19 cellular contexts compared by ENCODE assay signal in the genomic region with DNA sequence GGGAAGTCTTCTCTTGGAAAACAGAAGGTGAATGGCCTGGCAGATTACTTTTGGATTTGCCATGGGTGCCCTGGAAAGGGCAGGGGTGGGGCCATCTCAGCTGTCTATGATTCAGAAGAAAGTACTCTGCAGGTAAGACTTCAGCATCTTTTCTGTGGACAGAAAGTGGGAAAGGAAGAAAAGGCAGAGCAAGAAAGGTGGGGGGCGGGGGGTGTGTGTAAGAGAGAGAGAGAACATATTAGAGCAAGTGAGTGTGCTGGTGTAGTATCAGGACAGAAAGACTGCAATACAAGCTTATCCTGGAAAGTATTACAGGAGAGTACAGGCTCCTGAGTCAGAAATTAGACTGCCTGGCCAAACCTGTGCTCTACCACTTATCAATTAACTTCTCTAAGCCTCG. TPM values are rescaled to one million over a fixed set of nuclear protein-coding genes. Genes with fewer than 3 reads are reported as not detected.
DNase-seq lines count a peak whose midpoint lies in the region; ATAC-seq and TF ChIP-seq lines count a peak whose summit lies in the region.
"Had no signal": no experiment of that assay in that cellular context is flagged by ENCODE, and none has a peak within 500 bp of the region (broad histone marks: within the 10 kb centered on the region; RNA-seq: fewer than 3 reads in every experiment).

No MANE protein-coding gene starts in this region.

- TF ChIP-seq CTCF in mammary epithelial cell (conservative IDR thresholded peaks at IDR 0.05 in 1 of 2, IDR thresholded peaks at IDR 0.05 in 1 of 2; ENCODE audit: extremely low read depth in 1 of 2, insufficient read depth in 1 of 2, low read depth in 1 of 2, low read length in 2 of 2) = no peak
- TF ChIP-seq CTCF in MCF 10A (IDR thresholded peaks at IDR 0.05; ENCODE audit: unreplicated experiment) = no peak

- CTCF ChIA-PET in activated CD4-positive, alpha-beta T cell treated with anti-CD3 and anti-CD28 coated beads for 36 hours (lab: Charles Lee) = interaction anchor here (0.9 to 21.0 kb wide), 5 partner anchors 6 to 39 kb away, joined by 3 to 515 read pairs (median 10); a partner anchor contains a TSS
- CTCF ChIA-PET in mammary epithelial cell (lab: Charles Lee; ENCODE audit: low non-redundant PET) = interaction anchor here (0.6 kb wide), 1 partner anchor 8 kb away, joined by 10 read pairs; no protein-coding TSS in a partner anchor
- CTCF ChIA-PET in MCF 10A (lab: Yijun Ruan, JAX) = interaction anchor here (0.6 to 7.0 kb wide), 5 partner anchors 9 to 307 kb away, joined by 3 to 43 read pairs (median 11); no protein-coding TSS in a partner anchor

- H3K79me2 ChIP-seq in mammary epithelial cell (ENCODE audit: insufficient read depth, low read length) = peaks cover 29% of the 10 kb centered on the region

- H4K20me1 ChIP-seq in mammary epithelial cell (ENCODE audit: insufficient read depth, low read length) = no peaks in the 10 kb centered on the region

- WGBS in mammary epithelial cell (ENCODE audit: low coverage, missing lambda C conversion rate) = 87% methylated on average over 2 of the region's 2 CpGs

- peak overlapping the region; percentile 49 for H3K4me2 ChIP-seq in mammary epithelial cell (ENCODE audit: insufficient read depth, low read depth, low read length)

- ATAC-seq in activated CD4-positive, alpha-beta T cell treated with anti-CD3 and anti-CD28 coated beads for 36 hours = no peak
- ATAC-seq in stimulated activated effector memory CD8-positive, alpha-beta T cell treated with anti-CD3 and anti-CD28 coated beads, Interleukin-12 subunit alpha, Interleukin-12 subunit beta, amount 100 ng/mL, for 72 hours = no peak
- ATAC-seq: CD8-positive, alpha-beta T cell; K562 had no signal

- H3K27me3 Mint-ChIP-seq in activated CD4-positive, alpha-beta T cell treated with anti-CD3 and anti-CD28 coated beads for 36 hours = no peaks in the 10 kb centered on the region
- no peaks in the 10 kb centered on the region for H3K27me3 Mint-ChIP-seq in MCF 10A (ENCODE audit: insufficient read depth, unreplicated experiment)

- H3K9me3 ChIP-seq in mammary epithelial cell (replicated peaks; ENCODE audit: insufficient read depth, low read length) = no peaks in the 10 kb centered on the region

- peak overlapping the region; percentile 5 for H3K27ac Mint-ChIP-seq in activated CD4-positive, alpha-beta T cell treated with anti-CD3 and anti-CD28 coated beads for 36 hours
- H3K27ac Mint-ChIP-seq in MCF 10A (ENCODE audit: low read depth, unreplicated experiment) = no peak overlapping the region
- H3K27ac Mint-ChIP-seq in stimulated activated effector memory CD8-positive, alpha-beta T cell treated with anti-CD3 and anti-CD28 coated beads, Interleukin-12 subunit alpha, Interleukin-12 subunit beta, amount 100 ng/mL, for 72 hours = peak overlapping the region; percentile 88
- H3K27ac Mint-ChIP-seq: CD8-positive, alpha-beta T cell had no signal

- H3K9me3 Mint-ChIP-seq in activated CD4-positive, alpha-beta T cell treated with anti-CD3 and anti-CD28 coated beads for 36 hours (ENCODE audit: low read depth) = no peaks in the 10 kb centered on the region
- no peaks in the 10 kb centered on the region for H3K9me3 Mint-ChIP-seq in MCF 10A (ENCODE audit: unreplicated experiment)
- no peaks in the 10 kb centered on the region for H3K9me3 Mint-ChIP-seq in stimulated activated effector memory CD8-positive, alpha-beta T cell treated with anti-CD3 and anti-CD28 coated beads, Interleukin-12 subunit alpha, Interleukin-12 subunit beta, amount 100 ng/mL, for 72 hours
- H3K9me3 Mint-ChIP-seq: CD8-positive, alpha-beta T cell had no signal

- H3K27ac ChIP-seq in mammary epithelial cell (ENCODE audit: insufficient read depth, low read depth, low read length) (peak overlapping the region; percentile 41), epithelial cell of prostate (peak overlapping the region; percentile 79)
- H3K27ac ChIP-seq: 22Rv1, HL-60, RWPE1 had no signal

- no TSS peak for BruUV-seq in mammary epithelial cell (replicated peaks; lab: Mats Ljungman, UMichigan)
- BruUV-seq in MCF 10A (replicated peaks; lab: Mats Ljungman, UMichigan) = no TSS peak

- POLR2A ChIA-PET in activated CD4-positive, alpha-beta T cell treated with anti-CD3 and anti-CD28 coated beads for 36 hours (lab: Charles Lee) = interaction anchor here (1.1 kb wide), 1 partner anchor 26 kb away, joined by 4 read pairs; a partner anchor contains a TSS
- POLR2A ChIA-PET in MCF 10A (lab: Yijun Ruan, JAX) = interaction anchor here (1.1 to 1.6 kb wide), 2 partner anchors 13 to 25 kb away, joined by 3 to 6 read pairs; a partner anchor contains a TSS

- H3K4me1 Mint-ChIP-seq in activated CD4-positive, alpha-beta T cell treated with anti-CD3 and anti-CD28 coated beads for 36 hours = peaks cover 55% of the 10 kb centered on the region
- H3K4me1 Mint-ChIP-seq in MCF 10A (ENCODE audit: insufficient read depth, unreplicated experiment) = peaks cover 9% of the 10 kb centered on the region
- peaks cover 48% of the 10 kb centered on the region for H3K4me1 Mint-ChIP-seq in stimulated activated effector memory CD8-positive, alpha-beta T cell treated with anti-CD3 and anti-CD28 coated beads, Interleukin-12 subunit alpha, Interleukin-12 subunit beta, amount 100 ng/mL, for 72 hours

- H3K9ac ChIP-seq in mammary epithelial cell (ENCODE audit: insufficient read depth, low read length) = no peak overlapping the region

- H3K36me3 Mint-ChIP-seq in activated CD4-positive, alpha-beta T cell treated with anti-CD3 and anti-CD28 coated beads for 36 hours (ENCODE audit: low read depth) = peaks cover 3% of the 10 kb centered on the region
- H3K36me3 Mint-ChIP-seq in MCF 10A (ENCODE audit: insufficient read depth, unreplicated experiment) = no peaks in the 10 kb centered on the region
- H3K36me3 Mint-ChIP-seq in stimulated activated effector memory CD8-positive, alpha-beta T cell treated with anti-CD3 and anti-CD28 coated beads, Interleukin-12 subunit alpha, Interleukin-12 subunit beta, amount 100 ng/mL, for 72 hours = no peaks in the 10 kb centered on the region
- H3K36me3 Mint-ChIP-seq: CD8-positive, alpha-beta T cell had no signal

- in situ Hi-C loops in mammary epithelial cell (cut with MboI; ENCODE audit: low sequenced_read_pairs in 2 of 2) = no loop called here

- no peak overlapping the region for H3K4me3 ChIP-seq in mammary epithelial cell (replicated peaks in 1 of 3; ENCODE audit: insufficient read depth in 1 of 3, low read depth in 2 of 3, low read length in 3 of 3)
- H3K4me3 ChIP-seq: K562 had no signal

- H3K4me1 ChIP-seq in mammary epithelial cell (ENCODE audit: insufficient read depth, low read length) = peaks cover 60% of the 10 kb centered on the region

- no peak overlapping the region for H2AFZ ChIP-seq in mammary epithelial cell (ENCODE audit: low read depth, low read length)

- dilution Hi-C loops in mammary epithelial cell (cut with HindIII; ENCODE audit: low sequenced_read_pairs) = no loop called here

- H3K36me3 ChIP-seq in mammary epithelial cell (ENCODE audit: insufficient read depth, low read length) = peaks cover 2% of the 10 kb centered on the region

- peak; percentile 32 for DNase-seq in activated CD4-positive, alpha-beta T cell treated with anti-CD3 and anti-CD28 coated beads for 36 hours
- DNase-seq in activated CD4-positive, alpha-beta T cell treated with anti-CD3 and anti-CD28 coated beads for 1 hour = no peak
- DNase-seq in mammary epithelial cell = peak; percentile 52
- DNase-seq in MCF 10A (ENCODE audit: unreplicated experiment) = no peak
- no peak for DNase-seq in epithelial cell of prostate (ENCODE audit: low read depth, low spot score)
- DNase-seq in stimulated activated effector memory CD8-positive, alpha-beta T cell treated with anti-CD3 and anti-CD28 coated beads, Interleukin-12 subunit alpha, Interleukin-12 subunit beta, amount 100 ng/mL, for 72 hours (ENCODE audit: low spot score in 2 of 2) = no peak
- no peak for DNase-seq in NCI-H774 (lab: John Stamatoyannopoulos, UW)
- DNase-seq in NCI-H146 (lab: John Stamatoyannopoulos, UW) = no peak
- DNase-seq: CD8-positive, alpha-beta T cell; DMS79 treated with DMSO at 0.1 percent for 48 hours; NCI-H1436 treated with DMSO at 0.1 percent for 48 hours; NCI-H2227 treated with DMSO at 0.1 percent for 48 hours; NCI-H526; OCI-M1 had no signal

- intact Hi-C loops in activated CD4-positive, alpha-beta T cell treated with anti-CD3 and anti-CD28 coated beads for 36 hours (cut with DNase I, micrococcal nuclease) = no loop called here
- intact Hi-C loops in mammary epithelial cell (cut with micrococcal nuclease) (loop anchor here (2.0 to 5.0 kb wide), 2 partner anchors 38 to 71 kb away; no protein-coding TSS in a partner anchor), MCF 10A (cut with micrococcal nuclease) (no loop called here)

- H3K27me3 ChIP-seq in mammary epithelial cell (ENCODE audit: insufficient read depth, low read length) = no peaks in the 10 kb centered on the region

- no peak overlapping the region for H3K4me3 Mint-ChIP-seq in activated CD4-positive, alpha-beta T cell treated with anti-CD3 and anti-CD28 coated beads for 36 hours
- no peak overlapping the region for H3K4me3 Mint-ChIP-seq in MCF 10A (ENCODE audit: unreplicated experiment)
- H3K4me3 Mint-ChIP-seq in stimulated activated effector memory CD8-positive, alpha-beta T cell treated with anti-CD3 and anti-CD28 coated beads, Interleukin-12 subunit alpha, Interleukin-12 subunit beta, amount 100 ng/mL, for 72 hours = no peak overlapping the region
- H3K4me3 Mint-ChIP-seq: CD8-positive, alpha-beta T cell had no signal

RNA-seq across cellular contexts. Expression of a gene that starts 5.5 kb away (rescaled TPM):
- total RNA-seq in activated CD4-positive, alpha-beta T cell treated with anti-CD3 and anti-CD28 coated beads for 36 hours = 1 to 10 TPM; 3.2 to 3.5 TPM
- total RNA-seq in mammary epithelial cell = 1 to 10 TPM in 1 of 2 donors, under 1 TPM in 1; 0.50 to 5.3 TPM
- polyA plus RNA-seq in mammary epithelial cell = 16.4 TPM
- polyA minus RNA-seq in mammary epithelial cell = 21.2 TPM
- not detected in 2 replicates for total RNA-seq in MCF 10A (2022)
- total RNA-seq: CD8-positive, alpha-beta T cell; K562 had no signal
- polyA plus RNA-seq: BJ had no signal

RNA-seq across cellular contexts. Expression of a gene that starts 25.4 kb away (rescaled TPM):
- total RNA-seq in activated CD4-positive, alpha-beta T cell treated with anti-CD3 and anti-CD28 coated beads for 36 hours = 10 to 100 TPM; 58.7 to 64.1 TPM
- total RNA-seq in mammary epithelial cell (10 to 100 TPM; 14.8 to 23.1 TPM), MCF 10A (2022) (26.0 and 34.1 TPM in 2 replicates)
- polyA plus RNA-seq in mammary epithelial cell = 18.5 TPM
- 8.7 TPM for polyA minus RNA-seq in mammary epithelial cell

RNA-seq across cellular contexts. Expression of a gene that starts 30.3 kb away (rescaled TPM):
- not detected for total RNA-seq in activated CD4-positive, alpha-beta T cell treated with anti-CD3 and anti-CD28 coated beads for 36 hours
- not detected for total RNA-seq in mammary epithelial cell
- polyA plus RNA-seq in mammary epithelial cell = 0.03 TPM
- not detected for polyA minus RNA-seq in mammary epithelial cell
- total RNA-seq in MCF 10A (2022) = 0.22 TPM in 1 of 2 replicates, not detected in the other
- total RNA-seq: CD8-positive, alpha-beta T cell; K562 had no signal
- polyA plus RNA-seq: BJ, K562 had no signal

Comparison
In these comparisons a context has a peak if more than half of its experiments do, and no peak if none do; other contexts are left out.
1. DNase-seq: peak in activated CD4-positive, alpha-beta T cell treated with anti-CD3 and anti-CD28 coated beads for 36 hours (single experiment) and mammary epithelial cell (single experiment); none in activated CD4-positive, alpha-beta T cell treated with anti-CD3 and anti-CD28 coated beads for 1 hour (single experiment), MCF 10A (single experiment), epithelial cell of prostate (single experiment), stimulated activated effector memory CD8-positive, alpha-beta T cell treated with anti-CD3 and anti-CD28 coated beads, Interleukin-12 subunit alpha, Interleukin-12 subunit beta, amount 100 ng/mL, for 72 hours (0 of 2), NCI-H774 (single experiment) and NCI-H146 (single experiment).